Comparison of ENCODE assay signal across 24 cellular contexts in genomic region chr2:104597942-104598341, GRCh38.
DNase-seq lines count a peak whose midpoint lies in the region; ATAC-seq, FAIRE-seq and TF ChIP-seq lines count a peak whose summit lies in the region.
"Had no signal": no experiment of that assay in that cellular context is flagged by ENCODE, and none has a peak within 500 bp of the region (broad histone marks: within the 10 kb centered on the region; RNA-seq: fewer than 3 reads in every experiment).

No MANE protein-coding gene starts in this region.

- H3K79me1 ChIP-seq in H1 (ENCODE audit: low read depth, low read length) (no peaks in the 10 kb centered on the region), mesendoderm (ENCODE audit: low read length) (no peaks in the 10 kb centered on the region)

- H3K4me1 ChIP-seq in H1 (replicated peaks in 1 of 4; ENCODE audit: control insufficient read depth in 3 of 4, insufficient read depth in 4 of 4, low read length in 3 of 4) (no peaks in the 10 kb centered on the region), mesendoderm (ENCODE audit: control insufficient read depth, low read depth, low read length) (no peaks in the 10 kb centered on the region)
- H3K4me1 ChIP-seq: A549, BE2C had no signal

- TF ChIP-seq POLR2A in NB4 (IDR thresholded peaks at IDR 0.05; ENCODE audit: extremely low read depth, insufficient read length) (no peak), H1 (IDR thresholded peaks at IDR 0.05; ENCODE audit: control extremely low read depth in 1 of 2, low read depth in 2 of 2, low read length in 2 of 2) (no peak)

- no peaks in the 10 kb centered on the region for H3K79me2 ChIP-seq in H1 (ENCODE audit: control insufficient read depth in 1 of 2, insufficient read depth in 2 of 2, low read length in 2 of 2)
- H3K79me2 ChIP-seq in mesendoderm (ENCODE audit: control insufficient read depth, insufficient read depth, low read length), result no peaks in the 10 kb centered on the region

- H3K9me3 ChIP-seq in H1 (ENCODE audit: insufficient read depth in 2 of 2, low read depth in 1 of 2, low read length in 1 of 2), result peaks cover 7 to 12% of the 10 kb centered on the region in 2 experiments; a peak in 3 of 4 replicates
- H3K9me3 ChIP-seq: A549, BE2C had no signal

- H2BK15ac ChIP-seq in H1 (ENCODE audit: low read length) (no peak overlapping the region), mesendoderm (replicated peaks; ENCODE audit: low read depth) (no peak overlapping the region)

- no peaks in the 10 kb centered on the region for H3K27me3 Mint-ChIP-seq in Calu3 (ENCODE audit: unreplicated experiment)
- H3K27me3 Mint-ChIP-seq: CD8-positive, alpha-beta memory T cell had no signal

- DNase-seq in NB4 (ENCODE audit: low read depth) (peak; percentile 18), H1 (ENCODE audit: low read depth in 1 of 2, low spot score in 2 of 2) (no peak), mesendoderm (peak; percentile 55), Calu3 (no peak)
- DNase-seq: 8988T; ACHN; AML-193; BE2C; CD4-positive, alpha-beta T cell; CD8-positive, alpha-beta memory T cell; DMS53; DMS79 treated with DMSO at 0.1 percent for 48 hours; GF-D8; GM23248; H9 had no signal

- H3K18ac ChIP-seq in H1 (ENCODE audit: extremely low read depth, low read length), result no peak overlapping the region
- H3K18ac ChIP-seq in mesendoderm (ENCODE audit: low read length), result no peak overlapping the region

- H4K20me1 ChIP-seq in H1 (replicated peaks in 1 of 2; ENCODE audit: control insufficient read depth in 1 of 2, insufficient read depth in 2 of 2, low read length in 2 of 2), result no peaks in the 10 kb centered on the region
- H4K20me1 ChIP-seq: BLaER1 treated with 17β-estradiol and CSF1 and Interleukin-3, amounts not matched to agents 10 nM and 100 nM had no signal

- H3K36me3 Mint-ChIP-seq in Calu3 (ENCODE audit: insufficient read depth, unreplicated experiment), result no peaks in the 10 kb centered on the region

- H2BK20ac ChIP-seq in H1 (ENCODE audit: low read length), result no peak overlapping the region

- H2BK12ac ChIP-seq in H1 (ENCODE audit: low read depth, low read length), result no peak overlapping the region

- no peak overlapping the region for H3K23ac ChIP-seq in H1 (ENCODE audit: insufficient read length)
- H3K23ac ChIP-seq in mesendoderm (ENCODE audit: low read length), result no peak overlapping the region

- H3K4me2 ChIP-seq in H1 (ENCODE audit: insufficient read depth in 1 of 2, low read depth in 2 of 2, low read length in 2 of 2) (no peak overlapping the region), mesendoderm (ENCODE audit: low read length) (no peak overlapping the region)
- H3K4me2 ChIP-seq: A549 had no signal

- H4K8ac ChIP-seq in H1 (ENCODE audit: extremely low read depth, insufficient read depth, low read length) (no peak overlapping the region), mesendoderm (ENCODE audit: low read depth, low read length) (no peak overlapping the region)

- CTCF ChIA-PET in H1 (lab: Charles Lee; ENCODE audit: partially characterized antibody), result interaction anchor here (1.4 kb wide), 1 partner anchor 19 kb away, joined by 3 read pairs; no protein-coding TSS in a partner anchor
- CTCF ChIA-PET in Calu3 (lab: Charles Lee), result no interaction called here

- H2BK120ac ChIP-seq in H1 (replicated peaks; ENCODE audit: low read depth, low read length) (no peak overlapping the region), mesendoderm (ENCODE audit: low read depth, low read length) (no peak overlapping the region)

- H3K9ac ChIP-seq in H1 (replicated peaks in 1 of 4; ENCODE audit: extremely low read depth in 1 of 4, low read depth in 3 of 4, low read length in 3 of 4), result no peak overlapping the region
- H3K9ac ChIP-seq in mesendoderm (ENCODE audit: low read length), result no peak overlapping the region
- H3K9ac ChIP-seq: BLaER1 treated with 17β-estradiol and CSF1 and Interleukin-3, amounts not matched to agents 10 nM and 100 nM; GM23248 had no signal

- no peak for TF ChIP-seq CTCF in NB4 (IDR thresholded peaks at IDR 0.05; ENCODE audit: low read depth, low read length)
- TF ChIP-seq CTCF in H1 (IDR thresholded peaks at IDR 0.05; ENCODE audit: control extremely low read depth in 1 of 3, insufficient read depth in 1 of 3, low read depth in 1 of 3, low read length in 3 of 3), result no peak
- no peak for TF ChIP-seq CTCF in Calu3 (IDR thresholded peaks at IDR 0.05; ENCODE audit: unreplicated experiment)

- no peak for TF ChIP-seq RAD21 in H1 (IDR thresholded peaks at IDR 0.05 in 1 of 2, conservative IDR thresholded peaks at IDR 0.05 in 1 of 2; ENCODE audit: low read depth in 2 of 2, low read length in 2 of 2)

- peaks cover 13% of the 10 kb centered on the region for H3K9me3 Mint-ChIP-seq in Calu3 (ENCODE audit: low read depth, unreplicated experiment)

- H3K14ac ChIP-seq in H1 (ENCODE audit: insufficient read length), result no peak overlapping the region

- intact Hi-C loops in Calu3 (cut with micrococcal nuclease; ENCODE audit: unreplicated experiment), result no loop called here

- no peak overlapping the region for H2BK5ac ChIP-seq in H1 (ENCODE audit: low read depth, low read length)
- H2BK5ac ChIP-seq in mesendoderm (ENCODE audit: low read length), result no peak overlapping the region

- peak; percentile 19 for FAIRE-seq in TTC549 (lab: Jason Lieb, UNC)
- FAIRE-seq in H1 (lab: Jason Lieb, UNC), result no peak
- FAIRE-seq: A549, GM12891, GM18507 had no signal

- no peak overlapping the region for H3K27ac ChIP-seq in H1 (ENCODE audit: low read depth, low read length)
- no peak overlapping the region for H3K27ac ChIP-seq in mesendoderm (ENCODE audit: low read depth, low read length)
- H3K27ac ChIP-seq: A549; BLaER1 treated with 17β-estradiol and CSF1 and Interleukin-3, amounts not matched to agents 10 nM and 100 nM; GM23248 had no signal

- WGBS in H1 (ENCODE audit: extremely low coverage in 1 of 2, insufficient coverage in 1 of 2, insufficient read length in 1 of 2, insufficient replicate concordance in 2 of 2, low coverage in 1 of 2, low lambda C conversion rate in 2 of 2, missing lambda C conversion rate in 1 of 2), 2 experiments, result 96% methylated on average over 2 of the region's 2 CpGs; no CpG with 5 or more reads in 1 of the 2 experiments
- WGBS in mesendoderm (ENCODE audit: extremely low coverage, insufficient coverage, low lambda C conversion rate), result no CpG with 5 or more reads among the region's 2 CpGs

- H3K4me3 ChIP-seq in NB4 (ENCODE audit: low read depth, low read length), result no peak overlapping the region
- H3K4me3 ChIP-seq in H1 (ENCODE audit: extremely low read depth in 1 of 4, insufficient read depth in 2 of 4, low read depth in 3 of 4, low read length in 4 of 4), result no peak overlapping the region
- H3K4me3 ChIP-seq in mesendoderm (ENCODE audit: low read length), result no peak overlapping the region
- H3K4me3 ChIP-seq: A549; BLaER1 treated with 17β-estradiol and CSF1 and Interleukin-3, amounts not matched to agents 10 nM and 100 nM; GM23248 had no signal

- H3K4ac ChIP-seq in H1 (replicated peaks; ENCODE audit: insufficient read length, low read depth, low read length) (no peak overlapping the region), mesendoderm (ENCODE audit: low read depth, low read length) (no peak overlapping the region)

- no peak overlapping the region for H3K27ac Mint-ChIP-seq in Calu3 (ENCODE audit: unreplicated experiment)
- H3K27ac Mint-ChIP-seq: CD14-positive monocyte; CD4-positive, alpha-beta T cell; CD8-positive, alpha-beta memory T cell; H9 had no signal

- H3K56ac ChIP-seq in H1 (replicated peaks; ENCODE audit: insufficient read length, low read depth, low read length) (no peak overlapping the region), mesendoderm (ENCODE audit: low read length) (no peak overlapping the region)

- no peak overlapping the region for H4K5ac ChIP-seq in H1 (ENCODE audit: insufficient read length, low read depth, low read length)
- H4K5ac ChIP-seq in mesendoderm (ENCODE audit: low read length), result no peak overlapping the region

- H2AK5ac ChIP-seq in H1 (ENCODE audit: low read depth, low read length), result no peak overlapping the region
- no peak overlapping the region for H2AK5ac ChIP-seq in mesendoderm (ENCODE audit: low read length)

- no peak overlapping the region for H2AFZ ChIP-seq in H1 (ENCODE audit: low read length)
- H2AFZ ChIP-seq: GM23248 had no signal

- BruUV-seq in Calu3 (replicated peaks; lab: Mats Ljungman, UMichigan), result no TSS peak

- no peaks in the 10 kb centered on the region for H3K27me3 ChIP-seq in H1 (replicated peaks in 1 of 4; ENCODE audit: control insufficient read depth in 3 of 4, extremely low read depth in 1 of 4, insufficient read depth in 3 of 4, low read length in 3 of 4)
- H3K27me3 ChIP-seq in mesendoderm (ENCODE audit: insufficient read depth, low read length, poor library complexity), result no peaks in the 10 kb centered on the region
- H3K27me3 ChIP-seq: BE2C; BLaER1 treated with 17β-estradiol and CSF1 and Interleukin-3, amounts not matched to agents 10 nM and 100 nM had no signal

- H3K4me1 Mint-ChIP-seq in Calu3 (ENCODE audit: low read depth, unreplicated experiment), result no peaks in the 10 kb centered on the region
- H3K4me1 Mint-ChIP-seq: CD8-positive, alpha-beta memory T cell; H9 had no signal

- H3K23me2 ChIP-seq in H1 (ENCODE audit: low read depth, low read length), result 0 out of 2 replicates have a peak, but pooled peaks cover 1% of the 10 kb centered on the region

- H3K4me3 Mint-ChIP-seq in Calu3 (ENCODE audit: low read depth, unreplicated experiment), result no peak overlapping the region
- H3K4me3 Mint-ChIP-seq: CD14-positive monocyte; CD4-positive, alpha-beta T cell; CD8-positive, alpha-beta memory T cell; H9 had no signal

- no peak overlapping the region for H4K91ac ChIP-seq in H1 (replicated peaks; ENCODE audit: insufficient read length, low read length)

- POLR2A ChIA-PET in H1 (lab: Charles Lee; ENCODE audit: partially characterized antibody), result no interaction called here

- H3K36me3 ChIP-seq in H1 (ENCODE audit: control insufficient read depth in 2 of 4, insufficient read depth in 4 of 4, low read length in 3 of 4) (peaks cover 0 to 4% (median 0%) of the 10 kb centered on the region in 4 experiments; a peak in 2 of 8 replicates), mesendoderm (ENCODE audit: control insufficient read depth, insufficient read depth, low read length) (no peaks in the 10 kb centered on the region)
- H3K36me3 ChIP-seq: BE2C; BLaER1 treated with 17β-estradiol and CSF1 and Interleukin-3, amounts not matched to agents 10 nM and 100 nM had no signal

- no peak for TF ChIP-seq EP300 in H1 (IDR thresholded peaks at IDR 0.05; ENCODE audit: borderline replicate concordance in 1 of 2, low read depth in 2 of 2, low read length in 2 of 2)

- no peak for ATAC-seq in GM21447 (IDR thresholded peaks at IDR 0.05; ENCODE audit: unreplicated experiment)
- no peak for ATAC-seq in HG02970 (IDR thresholded peaks at IDR 0.05; ENCODE audit: low FRiP score, unreplicated experiment)
- ATAC-seq: A549, HCT116 had no signal

TF ChIP-seq in H1, 55 proteins besides CTCF, POLR2A, EP300 and RAD21:
- TF ChIP-seq TAF1 (IDR thresholded peaks at IDR 0.05; ENCODE audit: low read depth, low read length) (no peak), JUN (IDR thresholded peaks at IDR 0.05; ENCODE audit: low read depth, low read length) (no peak), JUND (IDR thresholded peaks at IDR 0.05; ENCODE audit: low read length) (peak; percentile 73; the same call in 1 of the 2 replicates)

Comparison
In these comparisons a context has a peak if more than half of its experiments do, and no peak if none do; other contexts are left out.
1. DNase-seq: peak in NB4 (single experiment) and mesendoderm (single experiment); none in H1 (0 of 2) and Calu3 (single experiment).